8 cellular contexts compared by ENCODE assay signal in the genomic region with DNA sequence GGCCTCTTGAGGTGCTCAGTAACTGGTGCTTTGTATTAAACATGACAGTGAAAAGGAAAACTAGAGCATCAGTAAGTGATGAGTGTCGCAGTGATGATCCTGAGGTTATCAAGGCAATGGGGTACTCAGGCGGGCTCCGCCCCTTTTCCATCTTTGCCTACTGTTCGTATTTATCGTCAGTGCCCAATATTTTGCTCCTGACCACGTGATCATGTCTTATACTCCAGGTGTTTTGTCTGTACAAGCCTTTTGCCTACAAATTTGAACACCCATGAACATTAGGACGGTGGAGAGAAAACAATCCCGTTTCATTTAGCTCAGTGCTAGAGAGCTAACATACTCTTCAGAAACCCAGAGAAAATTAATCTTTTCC. TPM values are rescaled to one million over a fixed set of nuclear protein-coding genes. Genes with fewer than 3 reads are reported as not detected.
A peak's percentile ranks its signal among the peaks of the same experiment; 100 is the strongest.
DNase-seq lines count a peak whose midpoint lies in the region; ATAC-seq and TF ChIP-seq lines count a peak whose summit lies in the region.
"Not testable (repeated sequence)": the region's sequence is repeated elsewhere in the genome, so short reads cannot be mapped to it uniquely, and the experiment has no call there.

No MANE protein-coding gene starts in this region.

- peak overlapping the region; percentile 51; the same call in 1 of the 2 replicates for H2AFZ ChIP-seq in DND-41 (ENCODE audit: low read depth, low read length)
- H2AFZ ChIP-seq in neuron (ENCODE audit: low read depth, low read length), result not testable (repeated sequence)

- H3K27me3 Mint-ChIP-seq in activated CD4-positive, alpha-beta T cell treated with anti-CD3 and anti-CD28 coated beads, Interleukin-2, amount 10 ng/mL, durations not matched to agents 7 days and 5 days; dendritic cell treated with granulocyte-macrophage colony-stimulating factor and Interleukin-4, amounts not matched to agents 40 ng/mL and 50 ng/mL, for 4 days: not testable (repeated sequence)

- intact Hi-C loops in dendritic cell treated with granulocyte-macrophage colony-stimulating factor and Interleukin-4, amounts not matched to agents 40 ng/mL and 50 ng/mL, for 4 days (cut with micrococcal nuclease); tibial artery (cut with DNase I; ENCODE audit: low total_unique reads): not testable (repeated sequence)

- POLR2A ChIA-PET in activated CD4-positive, alpha-beta T cell treated with anti-CD3 and anti-CD28 coated beads, Interleukin-2, amount 10 ng/mL, durations not matched to agents 7 days and 5 days (lab: Charles Lee), result not testable (repeated sequence)

- peak overlapping the region; percentile 87 for H3K4me3 Mint-ChIP-seq in activated CD4-positive, alpha-beta T cell treated with anti-CD3 and anti-CD28 coated beads, Interleukin-2, amount 10 ng/mL, durations not matched to agents 7 days and 5 days
- H3K4me3 Mint-ChIP-seq in dendritic cell treated with granulocyte-macrophage colony-stimulating factor and Interleukin-4, amounts not matched to agents 40 ng/mL and 50 ng/mL, for 4 days, result peak overlapping the region; percentile 86

- peak overlapping the region; percentile 53 for H3K9ac ChIP-seq in DND-41 (ENCODE audit: low read depth, low read length)
- not testable (repeated sequence) for H3K9ac ChIP-seq in HUES64 (ENCODE audit: low read depth, low read length); iPS-15b (ENCODE audit: low read depth, low read length)

- CTCF ChIA-PET in activated CD4-positive, alpha-beta T cell treated with anti-CD3 and anti-CD28 coated beads, Interleukin-2, amount 10 ng/mL, durations not matched to agents 7 days and 5 days (lab: Charles Lee), result not testable (repeated sequence)

- H3K4me1 ChIP-seq in DND-41 (ENCODE audit: insufficient read depth, low read length), result peaks cover 24% of the 10 kb centered on the region
- not testable (repeated sequence) for H3K4me1 ChIP-seq in HUES64 (ENCODE audit: insufficient read depth, low read length); iPS-15b (ENCODE audit: control insufficient read depth, insufficient read depth, low read length); neuron (ENCODE audit: insufficient read depth, low read length); tibial artery

- DNase-seq in DND-41 (peak; percentile 18), NCI-H526 (lab: John Stamatoyannopoulos, UW) (peak; percentile 56 to 59)
- DNase-seq in activated CD4-positive, alpha-beta T cell treated with anti-CD3 and anti-CD28 coated beads, Interleukin-2, amount 10 ng/mL, durations not matched to agents 7 days and 5 days, result peak; percentile 9
- not testable (repeated sequence) for DNase-seq in tibial artery

- not testable (repeated sequence) for H3K27me3 ChIP-seq in DND-41 (ENCODE audit: insufficient read depth, low read length, poor library complexity); HUES64 (ENCODE audit: insufficient read depth, low read length); iPS-15b (ENCODE audit: control insufficient read depth, insufficient read depth, low read length); neuron (ENCODE audit: insufficient read depth, low read length); tibial artery

- 0% methylated on average over 5 of the region's 8 CpGs for WGBS in HUES64

- H3K79me2 ChIP-seq in DND-41 (ENCODE audit: insufficient read depth, low read length), result peaks cover 27% of the 10 kb centered on the region

- peak overlapping the region; percentile 21 to 67; a peak in 3 of 4 replicates for H3K4me3 ChIP-seq in DND-41 (ENCODE audit: low read depth in 1 of 2, low read length in 2 of 2)
- H3K4me3 ChIP-seq in HUES64 (ENCODE audit: low read length), result peak overlapping the region; percentile 63
- peak overlapping the region; percentile 56 for H3K4me3 ChIP-seq in iPS-15b (ENCODE audit: low read depth, low read length)
- peak overlapping the region; percentile 60 for H3K4me3 ChIP-seq in neuron (ENCODE audit: low read length)
- peak overlapping the region; percentile 51 for H3K4me3 ChIP-seq in tibial artery

- H3K36me3 Mint-ChIP-seq in activated CD4-positive, alpha-beta T cell treated with anti-CD3 and anti-CD28 coated beads, Interleukin-2, amount 10 ng/mL, durations not matched to agents 7 days and 5 days (ENCODE audit: low read depth), result peaks cover 11% of the 10 kb centered on the region
- H3K36me3 Mint-ChIP-seq in dendritic cell treated with granulocyte-macrophage colony-stimulating factor and Interleukin-4, amounts not matched to agents 40 ng/mL and 50 ng/mL, for 4 days (ENCODE audit: low read depth), result peaks cover 14% of the 10 kb centered on the region

- peak overlapping the region; percentile 58 for H3K4me2 ChIP-seq in DND-41 (ENCODE audit: insufficient read depth, low read length)

- not testable (repeated sequence) for TF ChIP-seq CTCF in DND-41 (IDR thresholded peaks at IDR 0.05; ENCODE audit: borderline replicate concordance, extremely low read depth, low read length, poor library complexity, severe bottlenecking); tibial artery (IDR thresholded peaks at IDR 0.05)

- H3K9me3 ChIP-seq in DND-41 (ENCODE audit: insufficient read depth, low read length, severe bottlenecking); HUES64 (ENCODE audit: insufficient read depth, low read depth, low read length); iPS-15b (ENCODE audit: control insufficient read depth, insufficient read depth, low read length); neuron (ENCODE audit: low read length); tibial artery: not testable (repeated sequence)

- H3K9me3 Mint-ChIP-seq in activated CD4-positive, alpha-beta T cell treated with anti-CD3 and anti-CD28 coated beads, Interleukin-2, amount 10 ng/mL, durations not matched to agents 7 days and 5 days; dendritic cell treated with granulocyte-macrophage colony-stimulating factor and Interleukin-4, amounts not matched to agents 40 ng/mL and 50 ng/mL, for 4 days: not testable (repeated sequence)

- H3K27ac ChIP-seq in DND-41 (ENCODE audit: low read length), result 0 out of 2 replicates have a peak overlapping the region, but pooled peaks have one; percentile 47
- H3K27ac ChIP-seq in HUES64 (ENCODE audit: low read depth, low read length), result peak overlapping the region; percentile 62; the same call in 1 of the 2 replicates
- peak overlapping the region; percentile 80 to 84 for H3K27ac ChIP-seq in tibial artery

- H3K4me1 Mint-ChIP-seq in activated CD4-positive, alpha-beta T cell treated with anti-CD3 and anti-CD28 coated beads, Interleukin-2, amount 10 ng/mL, durations not matched to agents 7 days and 5 days, result peaks cover 14% of the 10 kb centered on the region
- H3K4me1 Mint-ChIP-seq in dendritic cell treated with granulocyte-macrophage colony-stimulating factor and Interleukin-4, amounts not matched to agents 40 ng/mL and 50 ng/mL, for 4 days (ENCODE audit: low read depth), result not testable (repeated sequence)

- H4K20me1 ChIP-seq in DND-41 (ENCODE audit: insufficient read depth, low read length), result not testable (repeated sequence)

- H3K36me3 ChIP-seq in DND-41 (ENCODE audit: insufficient read depth, low read length) (peaks cover 18% of the 10 kb centered on the region), HUES64 (ENCODE audit: insufficient read depth, low read length) (peaks cover 13% of the 10 kb centered on the region; the same call in 1 of the 2 replicates), neuron (ENCODE audit: insufficient read depth, low read length) (peaks cover 11% of the 10 kb centered on the region)
- H3K36me3 ChIP-seq in iPS-15b (ENCODE audit: control insufficient read depth, insufficient read depth, low read length); tibial artery: not testable (repeated sequence)

- peak; percentile 25; the same call in 2 of the 3 replicates for ATAC-seq in DND-41 (ENCODE audit: insufficient read depth, low read depth)

- peak overlapping the region; percentile 98 for H3K27ac Mint-ChIP-seq in activated CD4-positive, alpha-beta T cell treated with anti-CD3 and anti-CD28 coated beads, Interleukin-2, amount 10 ng/mL, durations not matched to agents 7 days and 5 days
- peak overlapping the region; percentile 92 for H3K27ac Mint-ChIP-seq in dendritic cell treated with granulocyte-macrophage colony-stimulating factor and Interleukin-4, amounts not matched to agents 40 ng/mL and 50 ng/mL, for 4 days

RNA-seq across cellular contexts. Expression of a gene that starts 0.5 kb away (rescaled TPM):
- 24.5 TPM for polyA plus RNA-seq in HUES64 (2013, experiment 1 of 2)
- 30.9 TPM for polyA plus RNA-seq in HUES64 (2013, experiment 2 of 2)
- total RNA-seq in activated CD4-positive, alpha-beta T cell treated with anti-CD3 and anti-CD28 coated beads, Interleukin-2, amount 10 ng/mL, durations not matched to agents 7 days and 5 days, result 10 to 100 TPM; 22.5 to 23.8 TPM
